In the genomic region with DNA sequence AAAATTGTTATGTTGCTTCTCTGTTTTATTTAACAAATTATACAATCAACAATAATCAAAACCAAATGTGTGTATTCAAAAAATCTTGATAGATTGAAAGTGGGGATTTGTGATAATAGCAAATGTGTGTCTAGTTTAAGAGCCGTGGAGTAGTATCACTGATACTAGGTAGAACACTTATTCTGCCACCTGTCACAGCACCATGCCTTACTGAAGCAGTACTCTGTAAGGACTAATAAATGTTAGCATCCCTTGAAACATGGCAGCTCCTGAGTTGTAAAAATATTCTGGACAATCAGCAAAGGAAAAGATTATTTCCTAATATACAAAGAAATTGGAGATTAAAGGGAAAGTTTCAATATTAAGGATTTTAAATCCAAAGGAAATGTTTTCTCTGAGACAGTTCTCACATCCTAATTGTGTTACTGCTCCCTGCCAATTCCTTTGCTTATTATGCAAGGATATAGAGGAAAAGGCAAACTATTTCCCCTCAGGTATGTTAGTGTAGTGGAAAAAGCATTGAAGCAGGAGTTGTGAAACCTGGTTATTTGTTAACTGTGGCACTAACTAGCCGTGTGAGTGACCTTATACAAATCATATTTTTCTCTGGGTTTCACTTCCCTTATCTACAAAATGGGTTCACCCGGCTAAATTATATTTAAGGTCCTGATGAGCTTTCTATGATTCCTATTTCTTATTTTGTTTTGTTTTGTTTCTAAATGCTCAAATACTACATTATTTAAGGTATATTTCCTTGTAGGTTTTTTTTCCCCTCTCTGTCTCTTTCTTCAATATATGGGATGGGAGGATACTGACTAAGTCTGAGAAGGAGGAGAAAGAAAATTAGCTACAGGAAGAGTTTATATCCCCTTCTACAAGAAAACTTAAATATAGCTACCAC, we compare ENCODE assay signal across 8 cellular contexts.
A peak's percentile ranks its signal among the peaks of the same experiment; 100 is the strongest.
DNase-seq lines count a peak whose midpoint lies in the region; ATAC-seq and TF ChIP-seq lines count a peak whose summit lies in the region.

No MANE protein-coding gene starts in this region.

- intact Hi-C loops in natural killer cell (cut with micrococcal nuclease) (no loop called here), A673 (cut with micrococcal nuclease; ENCODE audit: unreplicated experiment) (no loop called here)

- H3K79me2 ChIP-seq in OCI-LY3 (ENCODE audit: low read length): peaks cover 52% of the 10 kb centered on the region

- no peaks in the 10 kb centered on the region for H3K36me3 ChIP-seq in OCI-LY3 (replicated peaks; ENCODE audit: low read depth, low read length)
- no peaks in the 10 kb centered on the region for H3K36me3 ChIP-seq in WERI-Rb-1
- H3K36me3 ChIP-seq in A673 (ENCODE audit: insufficient read depth, low read length, poor library complexity, severe bottlenecking): no peaks in the 10 kb centered on the region

- no peaks in the 10 kb centered on the region for H3K9me3 ChIP-seq in OCI-LY3 (ENCODE audit: insufficient read depth, low read length)
- no peaks in the 10 kb centered on the region for H3K9me3 ChIP-seq in WERI-Rb-1 (ENCODE audit: severe bottlenecking)
- no peaks in the 10 kb centered on the region for H3K9me3 ChIP-seq in A673 (ENCODE audit: low read depth, low read length, poor library complexity, severe bottlenecking)

- peak overlapping the region; percentile 14; the same call in 1 of the 2 replicates for H3K9ac ChIP-seq in OCI-LY3 (ENCODE audit: low read length)

- peaks cover 9 to 15% of the 10 kb centered on the region in 2 donors for H3K9me3 Mint-ChIP-seq in natural killer cell

- H3K4me3 Mint-ChIP-seq in natural killer cell: no peak overlapping the region

- no peaks in the 10 kb centered on the region for H3K27me3 Mint-ChIP-seq in natural killer cell (ENCODE audit: low read depth in 2 of 2)

- H3K36me3 Mint-ChIP-seq in natural killer cell: no peaks in the 10 kb centered on the region

- in situ Hi-C loops in GM13976 (cut with MboI; ENCODE audit: low sequenced_read_pairs, unreplicated experiment): no loop called here

- no TSS peak for BruUV-seq in A673 (replicated peaks; lab: Mats Ljungman, UMichigan)

- H3K4me1 Mint-ChIP-seq in natural killer cell: no peaks in the 10 kb centered on the region

- H2AFZ ChIP-seq in OCI-LY3 (ENCODE audit: low read depth, low read length): no peak overlapping the region

- POLR2A ChIA-PET in A673 (lab: Charles Lee; ENCODE audit: low non-redundant PET): no interaction called here

- no peak for TF ChIP-seq CTCF in GM13976 (IDR thresholded peaks at IDR 0.05; ENCODE audit: borderline replicate concordance, control extremely low read depth, extremely low read depth, insufficient read depth, missing control alignments)
- TF ChIP-seq CTCF in OCI-LY3 (IDR thresholded peaks at IDR 0.05; ENCODE audit: low read depth, low read length): no peak
- TF ChIP-seq CTCF in natural killer cell (IDR thresholded peaks at IDR 0.05): no peak
- no peak for TF ChIP-seq CTCF in WERI-Rb-1 (IDR thresholded peaks at IDR 0.05; ENCODE audit: low read depth, low read length)
- TF ChIP-seq CTCF in A673 (conservative IDR thresholded peaks at IDR 0.05; ENCODE audit: low read depth, low read length): no peak

- H4K20me1 ChIP-seq in OCI-LY3 (ENCODE audit: insufficient read depth, low read length): peaks cover 46% of the 10 kb centered on the region

- DNase-seq in GM13976 (ENCODE audit: low spot score): peak; percentile 15
- DNase-seq in iris pigment epithelial cell (ENCODE audit: low read depth): peak; percentile 61
- DNase-seq in GM03348 (ENCODE audit: low spot score): no peak
- no peak for DNase-seq in natural killer cell
- DNase-seq in WERI-Rb-1: no peak
- no peak for DNase-seq in A673 (ENCODE audit: low spot score)

- H3K4me3 ChIP-seq in OCI-LY3 (ENCODE audit: low read length): peak overlapping the region; percentile 52
- H3K4me3 ChIP-seq in WERI-Rb-1 (ENCODE audit: low read depth, low read length): no peak overlapping the region
- no peak overlapping the region for H3K4me3 ChIP-seq in A673 (ENCODE audit: low read depth, low read length, poor library complexity, severe bottlenecking)

- H3K4me1 ChIP-seq in OCI-LY3 (ENCODE audit: low read length) (peaks cover 45% of the 10 kb centered on the region), A673 (ENCODE audit: insufficient read depth, low read length, poor library complexity, severe bottlenecking) (no peaks in the 10 kb centered on the region)

- H3K27me3 ChIP-seq in OCI-LY3 (ENCODE audit: low read depth, low read length) (no peaks in the 10 kb centered on the region), WERI-Rb-1 (ENCODE audit: insufficient read depth, low read depth, severe bottlenecking) (no peaks in the 10 kb centered on the region), A673 (replicated peaks; ENCODE audit: insufficient read depth, low read depth, low read length, poor library complexity) (no peaks in the 10 kb centered on the region)

- no peak overlapping the region for H3K27ac Mint-ChIP-seq in natural killer cell

- H3K4me2 ChIP-seq in OCI-LY3 (ENCODE audit: low read length): peak overlapping the region; percentile 67

- CTCF ChIA-PET in A673 (lab: Charles Lee): no interaction called here

- H3K27ac ChIP-seq in OCI-LY3 (ENCODE audit: low read length) (peak overlapping the region; percentile 3; the same call in 1 of the 2 replicates), WERI-Rb-1 (no peak overlapping the region), A673 (ENCODE audit: low read depth, low read length, poor library complexity, severe bottlenecking) (no peak overlapping the region)

- peak; percentile 81 for ATAC-seq in HG02588 (IDR thresholded peaks at IDR 0.05; ENCODE audit: unreplicated experiment)
- ATAC-seq in natural killer cell: no peak

Comparison
In these comparisons a context has a peak if more than half of its experiments do, and no peak if none do; other contexts are left out.
1. DNase-seq: peak in GM13976 (single experiment) and iris pigment epithelial cell (single experiment); none in GM03348 (single experiment), natural killer cell (single experiment), WERI-Rb-1 (single experiment) and A673 (single experiment).